In genomic region chr1:206700445-206701036, GRCh38 we compare ENCODE assay signal across 10 cellular contexts. TPM values are rescaled to one million over a fixed set of nuclear protein-coding genes. Genes with fewer than 3 reads are reported as not detected.
DNase-seq lines count a peak whose midpoint lies in the region; ATAC-seq and TF ChIP-seq lines count a peak whose summit lies in the region.
"Had no signal": no experiment of that assay in that cellular context is flagged by ENCODE, and none has a peak within 500 bp of the region (broad histone marks: within the 10 kb centered on the region; RNA-seq: fewer than 3 reads in every experiment).

No MANE protein-coding gene starts in this region.

- no peak overlapping the region for H2BK5ac ChIP-seq in trophoblast cell (ENCODE audit: low read depth, low read length, poor library complexity)

- no peak overlapping the region for H2AK5ac ChIP-seq in trophoblast cell (ENCODE audit: low read length)

- no peaks in the 10 kb centered on the region for H3K27me3 ChIP-seq in esophagus squamous epithelium
- H3K27me3 ChIP-seq in trophoblast cell (ENCODE audit: insufficient read depth, low read length), result no peaks in the 10 kb centered on the region
- H3K27me3 ChIP-seq in H7 (ENCODE audit: control insufficient read depth, insufficient read depth, low read length), result no peaks in the 10 kb centered on the region

- TF ChIP-seq CTCF in esophagus squamous epithelium (IDR thresholded peaks at IDR 0.05), result no peak

- H2BK12ac ChIP-seq in trophoblast cell (ENCODE audit: low read length), result no peak overlapping the region

- H4K91ac ChIP-seq in trophoblast cell (ENCODE audit: low read depth, low read length), result no peak overlapping the region

- no peak overlapping the region for H3K9ac ChIP-seq in trophoblast cell (ENCODE audit: low read length)

- H3K14ac ChIP-seq in trophoblast cell (ENCODE audit: low read length), result no peak overlapping the region

- intact Hi-C loops in esophagus squamous epithelium (cut with DNase I), result no loop called here

- no peak overlapping the region for H3K4me2 ChIP-seq in trophoblast cell (ENCODE audit: low read length)

- H3K36me3 ChIP-seq in esophagus squamous epithelium, result peaks cover 0 to 17% (median 0%) of the 10 kb centered on the region in 3 donors
- peaks cover 0 to 4% of the 10 kb centered on the region in 2 experiments for H3K36me3 ChIP-seq in trophoblast cell (ENCODE audit: control insufficient read depth in 1 of 2, insufficient read depth in 2 of 2, low read length in 2 of 2)
- H3K36me3 ChIP-seq in H7 (replicated peaks; ENCODE audit: control insufficient read depth, insufficient read depth, low read length), result no peaks in the 10 kb centered on the region; the same call in 1 of the 2 replicates

- H3K27ac ChIP-seq in esophagus squamous epithelium, result peak overlapping the region in 3 of 4 donors; percentile 12 to 75 (median 63)
- H3K27ac ChIP-seq in trophoblast cell (ENCODE audit: low read depth, low read length), result no peak overlapping the region

- H3K9me3 ChIP-seq in esophagus squamous epithelium (no peaks in the 10 kb centered on the region), trophoblast cell (ENCODE audit: insufficient read depth, low read depth, low read length) (no peaks in the 10 kb centered on the region)

- H3K79me1 ChIP-seq in trophoblast cell (ENCODE audit: low read length), result no peaks in the 10 kb centered on the region

- H3K18ac ChIP-seq in trophoblast cell (ENCODE audit: low read length), result no peak overlapping the region

- TF ChIP-seq POLR2A in esophagus squamous epithelium (IDR thresholded peaks at IDR 0.05), result no peak

- H4K8ac ChIP-seq in trophoblast cell (ENCODE audit: low read depth, low read length), result no peak overlapping the region

- no peak overlapping the region for H4K12ac ChIP-seq in trophoblast cell (ENCODE audit: low read depth, low read length)

- 45% methylated on average over 2 of the region's 2 CpGs; no CpG with 5 or more reads in 1 of the 2 donors for WGBS in esophagus squamous epithelium, 2 donors
- no CpG with 5 or more reads among the region's 2 CpGs for WGBS in trophoblast cell (ENCODE audit: extremely low coverage, insufficient coverage, insufficient read length)

- no peak overlapping the region for H3K4me3 ChIP-seq in esophagus squamous epithelium
- H3K4me3 ChIP-seq in trophoblast cell (ENCODE audit: low read depth, low read length), result no peak overlapping the region
- H3K4me3 ChIP-seq in H7 (ENCODE audit: insufficient read depth, low read depth, low read length), result no peak overlapping the region

- no peak overlapping the region for H3K23ac ChIP-seq in trophoblast cell (ENCODE audit: low read length)

- H2BK120ac ChIP-seq in trophoblast cell (ENCODE audit: insufficient read depth, low read length, poor library complexity), result no peak overlapping the region

- H3K4ac ChIP-seq in trophoblast cell (ENCODE audit: low read depth, low read length), result peak overlapping the region; percentile 21

- DNase-seq in HCEC 1CT (peak; percentile 57), NCI-H510A (lab: John Stamatoyannopoulos, UW) (peak; percentile 43), esophagus squamous epithelium (lab: John Stamatoyannopoulos, UW) (no peak), trophoblast cell (no peak), H7 (no peak)
- DNase-seq: activated CD4-positive, alpha-beta T cell treated with anti-CD3 and anti-CD28 coated beads for 4 hours; stimulated activated naive CD8-positive, alpha-beta T cell treated with anti-CD3 and anti-CD28 coated beads, Interleukin-15, Interleukin-2, amounts not matched to agents 100 U/mL and 50 U/mL, for 24 hours had no signal

- no peak for ATAC-seq in HG02759 (IDR thresholded peaks at IDR 0.05; ENCODE audit: unreplicated experiment)
- no peak for ATAC-seq in GM18861 (IDR thresholded peaks at IDR 0.05; ENCODE audit: unreplicated experiment)
- no peak for ATAC-seq in GM18517 (IDR thresholded peaks at IDR 0.05; ENCODE audit: unreplicated experiment)
- ATAC-seq: stimulated activated naive CD8-positive, alpha-beta T cell treated with anti-CD3 and anti-CD28 coated beads, Interleukin-15, Interleukin-2, amounts not matched to agents 100 U/mL and 50 U/mL, for 24 hours had no signal

- H3K4me1 ChIP-seq in esophagus squamous epithelium (peaks cover 39 to 93% (median 66%) of the 10 kb centered on the region in 3 donors), trophoblast cell (ENCODE audit: control insufficient read depth in 1 of 2, insufficient read depth in 2 of 2, low read length in 2 of 2) (peaks cover 2 to 6% of the 10 kb centered on the region in 2 experiments)

- H2AFZ ChIP-seq in trophoblast cell (ENCODE audit: insufficient read depth, low read length, poor library complexity), result no peak overlapping the region

- no peaks in the 10 kb centered on the region for H3K79me2 ChIP-seq in trophoblast cell (ENCODE audit: control insufficient read depth, insufficient read depth, low read length, poor library complexity)

RNA-seq across cellular contexts. Expression of gene MAPKAPK2, which starts 15.8 kb away (rescaled TPM):
- 10 to 100 TPM; 37.8 to 50.7 (median 43.2) TPM for total RNA-seq in esophagus squamous epithelium
- 41.7 and 41.9 TPM in 2 replicates for polyA plus RNA-seq in trophoblast cell (2013)
- total RNA-seq in H7 (2014; rRNA removed; shearing (Covaris generic)), result 67.7 and 77.8 TPM in 2 replicates

Comparison
In these comparisons a context has a peak if more than half of its experiments do, and no peak if none do; other contexts are left out.
1. DNase-seq: peak in HCEC 1CT (single experiment) and NCI-H510A (single experiment); none in esophagus squamous epithelium (single experiment), trophoblast cell (0 of 2) and H7 (single experiment).